ENCODE assay signal across 1 cellular context in the genomic region with DNA sequence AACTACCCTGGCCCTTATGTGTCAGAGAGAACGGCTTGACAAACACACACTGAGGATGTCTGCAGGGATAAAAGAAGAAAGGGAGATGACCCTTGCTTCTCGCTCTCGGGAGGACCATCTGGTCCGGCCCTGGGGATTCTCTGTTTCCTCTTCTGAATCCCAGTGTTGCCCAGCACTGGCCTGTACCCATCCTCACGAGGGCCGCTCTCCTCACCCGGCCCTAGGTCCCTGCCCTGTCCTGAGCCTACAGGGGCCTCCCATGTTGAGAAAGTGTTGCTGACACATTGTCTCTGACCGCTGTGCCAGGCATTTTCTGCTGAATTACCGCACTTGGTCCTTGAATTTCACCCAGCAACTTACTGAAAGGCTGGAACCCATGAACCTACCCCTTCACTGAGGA.
TF ChIP-seq lines count a peak whose summit lies in the region.

No MANE protein-coding gene starts in this region.

TF ChIP-seq in HEK293, 187 proteins besides CTCF, POLR2A, EP300 and RAD21 (continued from another document):
- TF ChIP-seq ZBTB10 (tag by site-specific recombination; IDR thresholded peaks at IDR 0.05) (no peak), ZNF248 (tag by site-specific recombination; IDR thresholded peaks at IDR 0.05) (no peak), ZNF654 (tag by site-specific recombination; IDR thresholded peaks at IDR 0.05; ENCODE audit: low read depth) (no peak), ZBTB48 (tag by site-specific recombination; IDR thresholded peaks at IDR 0.05) (no peak), KLF1 (tag by site-specific recombination; IDR thresholded peaks at IDR 0.05) (no peak), ZNF302 (tag by site-specific recombination; IDR thresholded peaks at IDR 0.05; ENCODE audit: low read depth) (no peak), ZNF223 (tag by site-specific recombination; IDR thresholded peaks at IDR 0.05) (no peak), ZNF707 (tag by site-specific recombination; IDR thresholded peaks at IDR 0.05) (no peak), FEZF1 (tag by site-specific recombination; IDR thresholded peaks at IDR 0.05) (no peak), ZNF16 (tag by site-specific recombination; IDR thresholded peaks at IDR 0.05; ENCODE audit: low read depth) (no peak), ZNF10 (tag by site-specific recombination; IDR thresholded peaks at IDR 0.05) (no peak), ZBTB6 (tag by site-specific recombination; IDR thresholded peaks at IDR 0.05) (no peak), ZNF610 (tag by site-specific recombination; IDR thresholded peaks at IDR 0.05; ENCODE audit: borderline replicate concordance) (no peak), ZNF19 (tag by site-specific recombination; IDR thresholded peaks at IDR 0.05; ENCODE audit: low read depth) (no peak)
- TF ChIP-seq, protein P1, sequence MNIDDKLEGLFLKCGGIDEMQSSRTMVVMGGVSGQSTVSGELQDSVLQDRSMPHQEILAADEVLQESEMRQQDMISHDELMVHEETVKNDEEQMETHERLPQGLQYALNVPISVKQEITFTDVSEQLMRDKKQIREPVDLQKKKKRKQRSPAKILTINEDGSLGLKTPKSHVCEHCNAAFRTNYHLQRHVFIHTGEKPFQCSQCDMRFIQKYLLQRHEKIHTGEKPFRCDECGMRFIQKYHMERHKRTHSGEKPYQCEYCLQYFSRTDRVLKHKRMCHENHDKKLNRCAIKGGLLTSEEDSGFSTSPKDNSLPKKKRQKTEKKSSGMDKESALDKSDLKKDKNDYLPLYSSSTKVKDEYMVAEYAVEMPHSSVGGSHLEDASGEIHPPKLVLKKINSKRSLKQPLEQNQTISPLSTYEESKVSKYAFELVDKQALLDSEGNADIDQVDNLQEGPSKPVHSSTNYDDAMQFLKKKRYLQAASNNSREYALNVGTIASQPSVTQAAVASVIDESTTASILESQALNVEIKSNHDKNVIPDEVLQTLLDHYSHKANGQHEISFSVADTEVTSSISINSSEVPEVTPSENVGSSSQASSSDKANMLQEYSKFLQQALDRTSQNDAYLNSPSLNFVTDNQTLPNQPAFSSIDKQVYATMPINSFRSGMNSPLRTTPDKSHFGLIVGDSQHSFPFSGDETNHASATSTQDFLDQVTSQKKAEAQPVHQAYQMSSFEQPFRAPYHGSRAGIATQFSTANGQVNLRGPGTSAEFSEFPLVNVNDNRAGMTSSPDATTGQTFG (tag by site-specific recombination; IDR thresholded peaks at IDR 0.05; ENCODE audit: borderline replicate concordance), result no peak
- TF ChIP-seq, protein P2, sequence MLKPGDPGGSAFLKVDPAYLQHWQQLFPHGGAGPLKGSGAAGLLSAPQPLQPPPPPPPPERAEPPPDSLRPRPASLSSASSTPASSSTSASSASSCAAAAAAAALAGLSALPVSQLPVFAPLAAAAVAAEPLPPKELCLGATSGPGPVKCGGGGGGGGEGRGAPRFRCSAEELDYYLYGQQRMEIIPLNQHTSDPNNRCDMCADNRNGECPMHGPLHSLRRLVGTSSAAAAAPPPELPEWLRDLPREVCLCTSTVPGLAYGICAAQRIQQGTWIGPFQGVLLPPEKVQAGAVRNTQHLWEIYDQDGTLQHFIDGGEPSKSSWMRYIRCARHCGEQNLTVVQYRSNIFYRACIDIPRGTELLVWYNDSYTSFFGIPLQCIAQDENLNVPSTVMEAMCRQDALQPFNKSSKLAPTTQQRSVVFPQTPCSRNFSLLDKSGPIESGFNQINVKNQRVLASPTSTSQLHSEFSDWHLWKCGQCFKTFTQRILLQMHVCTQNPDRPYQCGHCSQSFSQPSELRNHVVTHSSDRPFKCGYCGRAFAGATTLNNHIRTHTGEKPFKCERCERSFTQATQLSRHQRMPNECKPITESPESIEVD (tag by site-specific recombination; IDR thresholded peaks at IDR 0.05), result no peak
TF ChIP-seq in HEK293: peak in this region for 0.
